19 cellular contexts compared by ENCODE assay signal in genomic region chr7:121503039-121503438, GRCh38.
"Had no signal": no experiment of that assay in that cellular context is flagged by ENCODE, and none has a peak within 500 bp of the region (broad histone marks: within the 10 kb centered on the region; RNA-seq: fewer than 3 reads in every experiment).

No MANE protein-coding gene starts in this region.

- DNase-seq: cortex of kidney; dorsolateral prefrontal cortex; effector CD8-positive, alpha-beta T cell; foreskin melanocyte; heart left ventricle; hypothalamus; kidney glomerular epithelial cell; naive thymus-derived CD4-positive, alpha-beta T cell; nephron progenitor cell; ovary; sigmoid colon; stimulated activated CD4-positive, alpha-beta T cell treated with anti-CD3 and anti-CD28 coated beads, Interleukin-12 subunit alpha, Interleukin-12 subunit beta, amount 100 ng/mL, for 4 hours; stimulated activated naive CD4-positive, alpha-beta T cell; stomach; substantia nigra; transverse colon had no signal

- H3K4me3 ChIP-seq: dorsolateral prefrontal cortex, heart left ventricle, ovary, right atrium auricular region, sigmoid colon, skin epidermis, stomach, thoracic aorta, transverse colon had no signal

- H3K27me3 ChIP-seq: dorsolateral prefrontal cortex, heart left ventricle, ovary, right atrium auricular region, sigmoid colon, stomach, transverse colon had no signal

- ATAC-seq: heart left ventricle; naive thymus-derived CD4-positive, alpha-beta T cell had no signal

- H3K4me1 ChIP-seq: right atrium auricular region, sigmoid colon, stomach had no signal

- H3K4me3 Mint-ChIP-seq: naive thymus-derived CD4-positive, alpha-beta T cell; nephron progenitor cell had no signal

- H3K36me3 ChIP-seq: heart left ventricle, ovary, right atrium auricular region, sigmoid colon, stomach, thoracic aorta, transverse colon had no signal

- H3K27ac Mint-ChIP-seq: naive thymus-derived CD4-positive, alpha-beta T cell; nephron progenitor cell had no signal

- H3K27ac ChIP-seq: dorsolateral prefrontal cortex, heart left ventricle, ovary, right atrium auricular region, sigmoid colon, skin epidermis, stomach, thoracic aorta, transverse colon had no signal

- H3K27me3 Mint-ChIP-seq: naive thymus-derived CD4-positive, alpha-beta T cell had no signal

- H3K9me3 ChIP-seq: ovary had no signal
